In the genomic region with DNA sequence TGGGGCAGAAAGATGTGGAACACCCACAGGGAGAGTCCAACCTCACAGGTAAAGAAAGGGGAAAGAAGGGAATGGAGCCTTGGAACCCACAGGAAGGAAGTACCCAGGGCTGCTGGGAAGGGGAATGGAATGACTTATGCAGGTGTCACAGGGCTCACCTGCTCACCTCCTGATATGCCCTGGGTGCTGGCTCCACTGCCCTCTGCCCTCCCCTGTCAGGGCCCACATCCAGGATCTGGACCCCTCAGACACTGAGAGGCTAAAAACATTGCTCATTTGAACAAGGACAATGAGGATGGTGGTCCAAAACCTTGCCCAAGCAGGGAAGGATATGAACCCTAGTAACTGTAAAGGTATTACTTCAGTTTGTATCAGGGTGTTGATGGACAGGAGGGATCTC, we compare ENCODE assay signal across 17 cellular contexts. TPM values are rescaled to one million over a fixed set of nuclear protein-coding genes. Genes with fewer than 3 reads are reported as not detected.
A peak's percentile ranks its signal among the peaks of the same experiment; 100 is the strongest.
DNase-seq lines count a peak whose midpoint lies in the region; ATAC-seq and TF ChIP-seq lines count a peak whose summit lies in the region.
"Had no signal": no experiment of that assay in that cellular context is flagged by ENCODE, and none has a peak within 500 bp of the region (broad histone marks: within the 10 kb centered on the region; RNA-seq: fewer than 3 reads in every experiment).

No MANE protein-coding gene starts in this region.

- POLR2A ChIA-PET in RWPE1 (lab: Yijun Ruan, JAX; ENCODE audit: low non-redundant PET): no interaction called here

- H3K4me1 ChIP-seq in breast epithelium: peaks cover 0 to 6% of the 10 kb centered on the region in 2 donors
- H3K4me1 ChIP-seq: pancreas had no signal

- H3K9me3 ChIP-seq in breast epithelium: no peaks in the 10 kb centered on the region
- H3K9me3 ChIP-seq: pancreas, upper lobe of left lung had no signal

- intact Hi-C loops in breast epithelium (cut with DNase I; ENCODE audit: low total_unique reads): no loop called here

- H3K9me3 Mint-ChIP-seq in immature natural killer cell (no peaks in the 10 kb centered on the region), osteocyte (ENCODE audit: unreplicated experiment) (no peaks in the 10 kb centered on the region)
- H3K9me3 Mint-ChIP-seq: activated naive CD4-positive, alpha-beta T cell treated with anti-CD3 and anti-CD28 coated beads, Interleukin-2, amount 50 U/mL, for 24 hours had no signal

- ATAC-seq in GM18909 (IDR thresholded peaks at IDR 0.05; ENCODE audit: poor library complexity, unreplicated experiment): no peak

- H3K27me3 ChIP-seq in breast epithelium: no peaks in the 10 kb centered on the region
- H3K27me3 ChIP-seq: pancreas, upper lobe of left lung had no signal

- no peak for DNase-seq in RWPE1 (ENCODE audit: low spot score)
- DNase-seq in immature natural killer cell: no peak
- DNase-seq in osteocyte (ENCODE audit: extremely low spot score, unreplicated experiment): peak; percentile 57
- no peak for DNase-seq in breast epithelium (ENCODE audit: low spot score in 2 of 2)
- DNase-seq in EL: no peak
- DNase-seq in glomerular visceral epithelial cell (ENCODE audit: extremely low spot score): no peak

- peaks cover 3 to 5% (median 3%) of the 10 kb centered on the region in 3 donors for H3K27me3 Mint-ChIP-seq in immature natural killer cell (ENCODE audit: low read depth in 3 of 3)
- peaks cover 39% of the 10 kb centered on the region for H3K27me3 Mint-ChIP-seq in osteocyte (ENCODE audit: unreplicated experiment)
- H3K27me3 Mint-ChIP-seq: activated naive CD4-positive, alpha-beta T cell treated with anti-CD3 and anti-CD28 coated beads, Interleukin-2, amount 50 U/mL, for 24 hours had no signal

- CTCF ChIA-PET in RWPE1 (lab: Yijun Ruan, JAX): interaction anchor here (0.6 to 2.9 kb wide), 6 partner anchors 14 to 266 kb away, joined by 3 to 20 read pairs (median 4); no protein-coding TSS in a partner anchor

- H3K36me3 Mint-ChIP-seq in immature natural killer cell: no peaks in the 10 kb centered on the region
- H3K36me3 Mint-ChIP-seq in osteocyte (ENCODE audit: unreplicated experiment): no peaks in the 10 kb centered on the region
- H3K36me3 Mint-ChIP-seq: activated naive CD4-positive, alpha-beta T cell treated with anti-CD3 and anti-CD28 coated beads, Interleukin-2, amount 50 U/mL, for 24 hours had no signal

- no peaks in the 10 kb centered on the region for H3K36me3 ChIP-seq in breast epithelium
- H3K36me3 ChIP-seq: pancreas, upper lobe of left lung had no signal

- H3K27ac ChIP-seq in C4-2B: peak overlapping the region; percentile 68
- peak overlapping the region; percentile 79; the same call in 1 of the 2 replicates for H3K27ac ChIP-seq in RWPE1
- no peak overlapping the region for H3K27ac ChIP-seq in breast epithelium
- H3K27ac ChIP-seq: pancreas had no signal

- H3K4me1 Mint-ChIP-seq in immature natural killer cell (peaks cover 8 to 19% of the 10 kb centered on the region in 2 donors), osteocyte (ENCODE audit: unreplicated experiment) (peaks cover 2% of the 10 kb centered on the region)

- no peak for TF ChIP-seq POLR2A in breast epithelium (IDR thresholded peaks at IDR 0.05)

- TF ChIP-seq CTCF in C4-2B (conservative IDR thresholded peaks at IDR 0.05) (no peak), RWPE1 (conservative IDR thresholded peaks at IDR 0.05; ENCODE audit: low read depth) (no peak), osteocyte (IDR thresholded peaks at IDR 0.05) (no peak), breast epithelium (IDR thresholded peaks at IDR 0.05) (no peak)

- H3K27ac Mint-ChIP-seq in immature natural killer cell: peak overlapping the region in 1 of 6 donors; percentile 53
- no peak overlapping the region for H3K27ac Mint-ChIP-seq in osteocyte (ENCODE audit: unreplicated experiment)
- H3K27ac Mint-ChIP-seq: activated naive CD4-positive, alpha-beta T cell treated with anti-CD3 and anti-CD28 coated beads, Interleukin-2, amount 50 U/mL, for 24 hours had no signal

- peak overlapping the region; percentile 51 to 75 (median 59) for H3K4me3 Mint-ChIP-seq in immature natural killer cell
- H3K4me3 Mint-ChIP-seq in osteocyte (ENCODE audit: unreplicated experiment): no peak overlapping the region
- H3K4me3 Mint-ChIP-seq: activated naive CD4-positive, alpha-beta T cell treated with anti-CD3 and anti-CD28 coated beads, Interleukin-2, amount 50 U/mL, for 24 hours had no signal

- no peak overlapping the region for H3K4me3 ChIP-seq in breast epithelium
- H3K4me3 ChIP-seq: lung, pancreas, upper lobe of left lung had no signal

RNA-seq across cellular contexts. Expression of gene ZBTB39, which starts 19.3 kb away (rescaled TPM):
- polyA plus RNA-seq in immature natural killer cell: 1 to 10 TPM in 2 of 3 donors, not detected in 1; 1.1 to 2.6 TPM
- 6.4 and 7.0 TPM in 2 replicates for total RNA-seq in osteocyte
- total RNA-seq in breast epithelium: 1 to 10 TPM; 4.3 to 6.6 (median 6.1) TPM

RNA-seq across cellular contexts. Expression of gene TAC3, which starts 29.3 kb away (rescaled TPM):
- polyA plus RNA-seq in immature natural killer cell: not detected
- not detected in 2 replicates for total RNA-seq in osteocyte
- total RNA-seq in breast epithelium: not detected
- total RNA-seq: cardiac septum, dermis microvascular lymphatic vessel endothelial cell, kidney, lung, pancreas, right cardiac atrium, Right ventricle myocardium superior, upper lobe of left lung had no signal
- polyA plus RNA-seq: lung, right cardiac atrium had no signal

RNA-seq across cellular contexts. Expression of gene RDH16, which starts 29.6 kb away (rescaled TPM):
- polyA plus RNA-seq in immature natural killer cell: 1 to 10 TPM in 1 of 3 donors, under 1 TPM in 2; 0.14 to 1.9 (median 0.18) TPM
- total RNA-seq in osteocyte: 0.16 and 0.27 TPM in 2 replicates
- 1 to 10 TPM in 1 of 3 donors, under 1 TPM in 2; 0.48 to 1.3 (median 0.59) TPM for total RNA-seq in breast epithelium

RNA-seq across cellular contexts. Expression of gene SDR9C7, which starts 52.8 kb away (rescaled TPM):
- not detected for polyA plus RNA-seq in immature natural killer cell
- total RNA-seq in osteocyte (not detected in 2 replicates), breast epithelium (not detected)
- total RNA-seq: dermis microvascular lymphatic vessel endothelial cell, kidney, lung, pancreas, Right ventricle myocardium superior, upper lobe of left lung had no signal
- polyA plus RNA-seq: lung, pancreas had no signal

Comparison
In these comparisons a context has a peak if more than half of its experiments do, and no peak if none do; other contexts are left out.
1. H3K27ac ChIP-seq: peak in C4-2B (single experiment) and RWPE1 (single experiment); none in breast epithelium (0 of 2).